ENCODE assay signal across 8 cellular contexts in the genomic region with DNA sequence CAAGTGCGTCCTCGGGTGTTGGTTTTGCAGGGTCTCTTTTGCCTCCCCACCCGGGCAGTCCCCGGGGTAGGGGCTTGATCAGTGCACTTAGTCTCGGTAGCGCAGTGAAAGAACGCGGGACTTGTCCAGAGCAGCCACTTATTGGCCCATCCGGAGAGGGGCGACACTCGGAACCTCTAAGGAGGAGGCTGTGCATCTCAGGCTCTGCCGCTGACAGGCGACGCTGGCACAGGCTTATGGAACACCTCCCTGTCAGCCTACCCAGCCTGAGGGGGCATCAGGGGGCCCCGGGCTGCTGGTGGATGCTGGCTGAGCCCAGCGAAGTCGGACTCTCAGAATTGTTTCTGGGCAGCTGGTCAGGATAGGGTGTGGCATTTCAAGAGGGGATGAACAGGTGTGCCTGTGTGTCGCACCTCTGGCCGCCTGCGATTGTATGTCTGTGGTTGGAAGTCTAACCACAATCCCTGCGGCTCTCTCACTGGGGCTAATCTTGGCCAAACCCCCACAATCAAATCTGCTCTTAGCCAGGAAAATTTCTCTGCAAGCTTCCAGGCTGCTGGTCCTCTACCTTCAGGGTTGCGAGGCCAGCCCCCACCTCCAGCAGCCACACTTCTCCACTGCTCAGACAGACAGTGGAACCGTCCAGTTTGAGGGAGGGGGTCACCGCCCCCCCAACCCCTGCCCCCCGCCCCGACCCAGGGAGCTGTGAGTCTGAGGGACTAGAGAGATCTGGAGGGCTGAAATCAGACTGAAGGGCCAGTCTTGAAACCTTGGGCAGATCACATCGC. TPM values are rescaled to one million over a fixed set of nuclear protein-coding genes. Genes with fewer than 3 reads are reported as not detected.
DNase-seq lines count a peak whose midpoint lies in the region; ATAC-seq and TF ChIP-seq lines count a peak whose summit lies in the region.

No MANE protein-coding gene starts in this region.

- no peaks in the 10 kb centered on the region for H3K9me3 ChIP-seq in prostate gland

- no peaks in the 10 kb centered on the region for H3K27me3 ChIP-seq in prostate gland (replicated peaks; ENCODE audit: insufficient read depth)

- H3K27ac ChIP-seq in prostate gland, result peak overlapping the region; percentile 95 to 96

- H3K36me3 ChIP-seq in prostate gland, result no peaks in the 10 kb centered on the region

- peak; percentile 72 for DNase-seq in D341Med (ENCODE audit: low spot score)
- DNase-seq in NOMO-1 treated with DMSO at 0.1 percent for 48 hours (lab: John Stamatoyannopoulos, UW; ENCODE audit: unreplicated experiment), result peak; percentile 61
- peak; percentile 22 for DNase-seq in activated gamma-delta T cell (lab: John Stamatoyannopoulos, UW)
- no peak for DNase-seq in Right ventricle myocardium superior
- DNase-seq in prostate gland (ENCODE audit: low spot score), result no peak

- 11% methylated on average over 26 of the region's 27 CpGs for WGBS in prostate gland

- TF ChIP-seq CTCF in prostate gland (IDR thresholded peaks at IDR 0.05), result no peak

- H3K4me3 ChIP-seq in prostate gland, result peak overlapping the region; percentile 82 to 88

- H3K4me1 ChIP-seq in prostate gland (replicated peaks), result peaks cover 5% of the 10 kb centered on the region

- ATAC-seq in GM19372 (IDR thresholded peaks at IDR 0.05; ENCODE audit: low read depth, unreplicated experiment) (peak; percentile 12), HG03520 (IDR thresholded peaks at IDR 0.05; ENCODE audit: unreplicated experiment) (peak; percentile 17), Right ventricle myocardium superior (ENCODE audit: poor library complexity) (peak; percentile 23), HG03521 (IDR thresholded peaks at IDR 0.05; ENCODE audit: unreplicated experiment) (no peak)

- TF ChIP-seq POLR2A in prostate gland (IDR thresholded peaks at IDR 0.05), result no peak

- intact Hi-C loops in Right ventricle myocardium superior (cut with DNase I), result no loop called here
- intact Hi-C loops in prostate gland (cut with DNase I), result loop anchor here (5.0 kb wide), 1 partner anchor 93 kb away; no protein-coding TSS in a partner anchor

RNA-seq across cellular contexts. Expression of a gene that starts 0.8 kb away (rescaled TPM):
- total RNA-seq in Right ventricle myocardium superior (16.8 TPM), prostate gland (10 to 100 TPM; 27.5 to 29.7 TPM)

RNA-seq across cellular contexts. Expression of a gene that starts 21.2 kb away (rescaled TPM):
- 117 TPM for total RNA-seq in Right ventricle myocardium superior
- total RNA-seq in prostate gland, result 100 to 1,000 TPM; 132 to 208 TPM

Comparison
In these comparisons a context has a peak if more than half of its experiments do, and no peak if none do; other contexts are left out.
1. DNase-seq: peak in D341Med (single experiment), NOMO-1 treated with DMSO at 0.1 percent for 48 hours (single experiment) and activated gamma-delta T cell (single experiment); none in Right ventricle myocardium superior (single experiment) and prostate gland (single experiment).